20 cellular contexts compared by ENCODE assay signal in the genomic region with DNA sequence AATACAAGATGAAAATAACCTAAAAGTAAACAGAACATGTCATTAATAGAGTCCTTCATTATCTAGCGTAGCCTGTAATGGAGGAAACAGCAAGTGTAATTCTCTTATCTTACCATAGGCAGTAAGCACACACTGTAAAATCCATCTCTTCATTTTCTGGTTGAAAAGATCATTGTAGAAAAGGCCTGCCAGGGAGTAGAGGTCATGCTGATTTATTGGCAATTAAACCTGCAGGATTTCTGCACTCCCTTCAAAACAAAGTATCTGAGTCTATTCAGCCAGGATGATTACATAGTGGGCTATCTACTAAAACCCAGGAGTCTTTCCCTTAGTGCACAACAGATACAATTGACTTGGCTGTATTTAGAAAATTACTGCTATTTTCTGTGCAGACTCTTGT. TPM values are rescaled to one million over a fixed set of nuclear protein-coding genes. Genes with fewer than 3 reads are reported as not detected.
DNase-seq lines count a peak whose midpoint lies in the region; ATAC-seq, FAIRE-seq and TF ChIP-seq lines count a peak whose summit lies in the region.
"Had no signal": no experiment of that assay in that cellular context is flagged by ENCODE, and none has a peak within 500 bp of the region (broad histone marks: within the 10 kb centered on the region; RNA-seq: fewer than 3 reads in every experiment).

No MANE protein-coding gene starts in this region.

- ATAC-seq in GM21367 (IDR thresholded peaks at IDR 0.05; ENCODE audit: unreplicated experiment) (no peak), pancreas (no peak)
- no peak for ATAC-seq in CD4-positive, alpha-beta T cell (ENCODE audit: poor library complexity)
- ATAC-seq: activated CD8-positive, alpha-beta T cell treated with anti-CD3 and anti-CD28 coated beads for 36 hours; activated T-cell treated with anti-CD3 and anti-CD28 coated beads, Interleukin-2, amount 50 U/mL, for 4 hours; body of pancreas; foreskin keratinocyte had no signal

- H3K4me1 ChIP-seq in HEK293 (ENCODE audit: control insufficient read depth, insufficient read depth, low read length) (peaks cover 15% of the 10 kb centered on the region), pancreas (no peaks in the 10 kb centered on the region)
- H3K4me1 ChIP-seq: body of pancreas, foreskin keratinocyte had no signal

- no peak for TF ChIP-seq CTCF in HEK293 (tag by site-specific recombination; IDR thresholded peaks at IDR 0.05)
- TF ChIP-seq CTCF in mesothelial cell of epicardium (IDR thresholded peaks at IDR 0.05; ENCODE audit: unreplicated experiment): no peak
- no peak for TF ChIP-seq CTCF in pancreas (IDR thresholded peaks at IDR 0.05)
- TF ChIP-seq CTCF in CD4-positive, alpha-beta T cell (IDR thresholded peaks at IDR 0.05): no peak

- intact Hi-C loops in pancreas (cut with DNase I): no loop called here
- intact Hi-C loops in CD4-positive, alpha-beta T cell (cut with DNase I, micrococcal nuclease): no loop called here

- DNase-seq in NCI-H1930 (lab: John Stamatoyannopoulos, UW) (peak; percentile 90 to 92), SK-N-DZ (ENCODE audit: low spot score) (peak; percentile 29), mesothelial cell of epicardium (ENCODE audit: low spot score in 2 of 2, unreplicated experiment in 2 of 2) (no peak), pancreas (no peak)
- DNase-seq in CD4-positive, alpha-beta T cell: no peak
- DNase-seq: activated CD8-positive, alpha-beta T cell treated with anti-CD3 and anti-CD28 coated beads for 36 hours; activated T-cell treated with anti-CD3 and anti-CD28 coated beads, Interleukin-2, amount 50 U/mL, for 4 hours; AML-193; body of pancreas; GF-D8; GM23248; NCI-H82; posterior cingulate gyrus; testis had no signal

- H3K4me1 Mint-ChIP-seq in mesothelial cell of epicardium: peaks cover 13% of the 10 kb centered on the region
- H3K4me1 Mint-ChIP-seq in CD4-positive, alpha-beta T cell (ENCODE audit: low read depth): no peaks in the 10 kb centered on the region

- peaks cover 23% of the 10 kb centered on the region for H3K9me3 Mint-ChIP-seq in mesothelial cell of epicardium
- H3K9me3 Mint-ChIP-seq in CD4-positive, alpha-beta T cell: peaks cover 5% of the 10 kb centered on the region

- H3K4me3 Mint-ChIP-seq in mesothelial cell of epicardium: no peak overlapping the region
- no peak overlapping the region for H3K4me3 Mint-ChIP-seq in CD4-positive, alpha-beta T cell
- H3K4me3 Mint-ChIP-seq: activated CD8-positive, alpha-beta T cell treated with anti-CD3 and anti-CD28 coated beads for 36 hours; activated naive CD4-positive, alpha-beta T cell treated with anti-CD3 and anti-CD28 coated beads, Interleukin-2, amount 50 U/mL, for 24 hours; activated T-cell treated with anti-CD3 and anti-CD28 coated beads, Interleukin-2, amount 50 U/mL, for 4 hours had no signal

- H3K27me3 ChIP-seq in pancreas: no peaks in the 10 kb centered on the region
- no peaks in the 10 kb centered on the region for H3K27me3 ChIP-seq in CD4-positive, alpha-beta T cell (ENCODE audit: control insufficient read depth, insufficient read depth, low read length)
- H3K27me3 ChIP-seq: body of pancreas, foreskin keratinocyte, testis had no signal

- no peak for FAIRE-seq in pancreas (lab: Jason Lieb, UNC)
- FAIRE-seq: GM12892 had no signal

- no peaks in the 10 kb centered on the region for H3K27me3 Mint-ChIP-seq in mesothelial cell of epicardium (ENCODE audit: low read depth)
- no peaks in the 10 kb centered on the region for H3K27me3 Mint-ChIP-seq in CD4-positive, alpha-beta T cell
- H3K27me3 Mint-ChIP-seq: activated CD8-positive, alpha-beta T cell treated with anti-CD3 and anti-CD28 coated beads for 36 hours; activated naive CD4-positive, alpha-beta T cell treated with anti-CD3 and anti-CD28 coated beads, Interleukin-2, amount 50 U/mL, for 24 hours had no signal

- no peaks in the 10 kb centered on the region for H3K36me3 ChIP-seq in HEK293 (ENCODE audit: control insufficient read depth in 2 of 2, insufficient read depth in 1 of 2, low read length in 2 of 2)
- no peaks in the 10 kb centered on the region for H3K36me3 ChIP-seq in pancreas

- H3K27ac Mint-ChIP-seq in mesothelial cell of epicardium: peak overlapping the region; percentile 3
- no peak overlapping the region for H3K27ac Mint-ChIP-seq in CD4-positive, alpha-beta T cell
- H3K27ac Mint-ChIP-seq: activated CD8-positive, alpha-beta T cell treated with anti-CD3 and anti-CD28 coated beads for 36 hours; activated naive CD4-positive, alpha-beta T cell treated with anti-CD3 and anti-CD28 coated beads, Interleukin-2, amount 50 U/mL, for 24 hours had no signal

- 75 to 80% methylated on average over 1 of the region's 1 CpG for WGBS in pancreas, 2 donors

- H3K4me3 ChIP-seq in HEK293 (ENCODE audit: low read depth, low read length) (no peak overlapping the region), pancreas (no peak overlapping the region)
- H3K4me3 ChIP-seq: body of pancreas, GM23248, smooth muscle cell, testis had no signal

- CTCF ChIA-PET in HEK293 (lab: Yijun Ruan, JAX): no interaction called here
- CTCF ChIA-PET in CD4-positive, alpha-beta T cell (lab: Charles Lee): no interaction called here

- H3K36me3 Mint-ChIP-seq in mesothelial cell of epicardium: peaks cover 17% of the 10 kb centered on the region
- H3K36me3 Mint-ChIP-seq in CD4-positive, alpha-beta T cell (ENCODE audit: low read depth): peaks cover 4% of the 10 kb centered on the region

- POLR2A ChIA-PET in HEK293 (lab: Yijun Ruan, JAX): no interaction called here
- POLR2A ChIA-PET in CD4-positive, alpha-beta T cell (lab: Charles Lee): no interaction called here

- H3K9me3 ChIP-seq in HEK293 (ENCODE audit: control insufficient read depth, insufficient read depth, low read depth, low read length): no peaks in the 10 kb centered on the region
- no peaks in the 10 kb centered on the region for H3K9me3 ChIP-seq in pancreas
- H3K9me3 ChIP-seq in CD4-positive, alpha-beta T cell (ENCODE audit: control insufficient read depth, low read length): peaks cover 7% of the 10 kb centered on the region
- H3K9me3 ChIP-seq: body of pancreas, testis had no signal

- H3K27ac ChIP-seq in HEK293 (ENCODE audit: extremely low read depth, low read depth, low read length) (peak overlapping the region; percentile 29; the same call in 1 of the 2 replicates), pancreas (no peak overlapping the region)
- no peak overlapping the region for H3K27ac ChIP-seq in CD4-positive, alpha-beta T cell (ENCODE audit: low read depth, low read length)
- H3K27ac ChIP-seq: body of pancreas, foreskin keratinocyte, GM23248 had no signal

TF ChIP-seq in HEK293, 187 proteins besides CTCF, POLR2A, EP300 and RAD21 (continues in another document):
- no peak for TF ChIP-seq ZNF624 (tag by site-specific recombination; IDR thresholded peaks at IDR 0.05)
- TF ChIP-seq, protein P1, sequence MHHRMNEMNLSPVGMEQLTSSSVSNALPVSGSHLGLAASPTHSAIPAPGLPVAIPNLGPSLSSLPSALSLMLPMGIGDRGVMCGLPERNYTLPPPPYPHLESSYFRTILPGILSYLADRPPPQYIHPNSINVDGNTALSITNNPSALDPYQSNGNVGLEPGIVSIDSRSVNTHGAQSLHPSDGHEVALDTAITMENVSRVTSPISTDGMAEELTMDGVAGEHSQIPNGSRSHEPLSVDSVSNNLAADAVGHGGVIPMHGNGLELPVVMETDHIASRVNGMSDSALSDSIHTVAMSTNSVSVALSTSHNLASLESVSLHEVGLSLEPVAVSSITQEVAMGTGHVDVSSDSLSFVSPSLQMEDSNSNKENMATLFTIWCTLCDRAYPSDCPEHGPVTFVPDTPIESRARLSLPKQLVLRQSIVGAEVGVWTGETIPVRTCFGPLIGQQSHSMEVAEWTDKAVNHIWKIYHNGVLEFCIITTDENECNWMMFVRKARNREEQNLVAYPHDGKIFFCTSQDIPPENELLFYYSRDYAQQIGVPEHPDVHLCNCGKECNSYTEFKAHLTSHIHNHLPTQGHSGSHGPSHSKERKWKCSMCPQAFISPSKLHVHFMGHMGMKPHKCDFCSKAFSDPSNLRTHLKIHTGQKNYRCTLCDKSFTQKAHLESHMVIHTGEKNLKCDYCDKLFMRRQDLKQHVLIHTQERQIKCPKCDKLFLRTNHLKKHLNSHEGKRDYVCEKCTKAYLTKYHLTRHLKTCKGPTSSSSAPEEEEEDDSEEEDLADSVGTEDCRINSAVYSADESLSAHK (tag by site-specific recombination; IDR thresholded peaks at IDR 0.05): peak; percentile 79
- TF ChIP-seq, protein P2, sequence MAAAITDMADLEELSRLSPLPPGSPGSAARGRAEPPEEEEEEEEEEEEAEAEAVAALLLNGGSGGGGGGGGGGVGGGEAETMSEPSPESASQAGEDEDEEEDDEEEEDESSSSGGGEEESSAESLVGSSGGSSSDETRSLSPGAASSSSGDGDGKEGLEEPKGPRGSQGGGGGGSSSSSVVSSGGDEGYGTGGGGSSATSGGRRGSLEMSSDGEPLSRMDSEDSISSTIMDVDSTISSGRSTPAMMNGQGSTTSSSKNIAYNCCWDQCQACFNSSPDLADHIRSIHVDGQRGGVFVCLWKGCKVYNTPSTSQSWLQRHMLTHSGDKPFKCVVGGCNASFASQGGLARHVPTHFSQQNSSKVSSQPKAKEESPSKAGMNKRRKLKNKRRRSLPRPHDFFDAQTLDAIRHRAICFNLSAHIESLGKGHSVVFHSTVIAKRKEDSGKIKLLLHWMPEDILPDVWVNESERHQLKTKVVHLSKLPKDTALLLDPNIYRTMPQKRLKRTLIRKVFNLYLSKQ (tag by site-specific recombination; IDR thresholded peaks at IDR 0.05; ENCODE audit: borderline replicate concordance): no peak
- TF ChIP-seq TRIM28 (IDR thresholded peaks at IDR 0.05; ENCODE audit: borderline replicate concordance, low read length): peak; percentile 81; the same call in 1 of the 2 replicates
- TF ChIP-seq ZSCAN30 (tag by site-specific recombination; IDR thresholded peaks at IDR 0.05): 0 out of 2 replicates have a peak, but pooled peaks have one; percentile 60
- TF ChIP-seq SCRT1 (tag by site-specific recombination; IDR thresholded peaks at IDR 0.05; ENCODE audit: borderline replicate concordance): peak; percentile 59; the same call in 1 of the 2 replicates
- peak; percentile 83 for TF ChIP-seq ZNF561 (tag by site-specific recombination; IDR thresholded peaks at IDR 0.05; ENCODE audit: borderline replicate concordance)
- TF ChIP-seq ZNF610 (tag by site-specific recombination; IDR thresholded peaks at IDR 0.05; ENCODE audit: borderline replicate concordance): peak; percentile 70
- TF ChIP-seq ZNF174 (tag by site-specific recombination; IDR thresholded peaks at IDR 0.05): no peak
- TF ChIP-seq ZBTB20 (tag by site-specific recombination; IDR thresholded peaks at IDR 0.05): no peak
- no peak for TF ChIP-seq ZNF549 (tag by site-specific recombination; IDR thresholded peaks at IDR 0.05)
- TF ChIP-seq ZNF24 (tag by site-specific recombination; IDR thresholded peaks at IDR 0.05): peak; percentile 37; the same call in 1 of the 2 replicates
- TF ChIP-seq ZNF843 (tag by site-specific recombination; IDR thresholded peaks at IDR 0.05): peak; percentile 95

RNA-seq across cellular contexts. Expression of a gene that starts 35.1 kb away (rescaled TPM):
- polyA plus RNA-seq in SK-N-DZ (2014; cell fraction: cytosol; rRNA removed): 23.6 and 25.8 TPM in 2 replicates
- 24.9 and 31.4 TPM in 2 replicates for polyA plus RNA-seq in SK-N-DZ (2014; cell fraction: nucleus; rRNA removed)
- total RNA-seq in mesothelial cell of epicardium: 10.1 to 12.9 TPM (median 12.8 TPM) in 3 replicates
- total RNA-seq in pancreas: 10 to 100 TPM in 1 of 6 donors, 1 to 10 TPM in 5; 6.0 to 12.1 (median 7.7) TPM
- polyA plus RNA-seq in pancreas: 1 to 10 TPM; 1.7 to 3.4 TPM
- 10 to 100 TPM; 55.5 to 56.8 TPM for total RNA-seq in CD4-positive, alpha-beta T cell

Comparison
In these comparisons a context has a peak if more than half of its experiments do, and no peak if none do; other contexts are left out.
1. DNase-seq: peak in NCI-H1930 (2 of 2) and SK-N-DZ (single experiment); none in mesothelial cell of epicardium (0 of 2), pancreas (0 of 6) and CD4-positive, alpha-beta T cell (0 of 10).